In the genomic region with DNA sequence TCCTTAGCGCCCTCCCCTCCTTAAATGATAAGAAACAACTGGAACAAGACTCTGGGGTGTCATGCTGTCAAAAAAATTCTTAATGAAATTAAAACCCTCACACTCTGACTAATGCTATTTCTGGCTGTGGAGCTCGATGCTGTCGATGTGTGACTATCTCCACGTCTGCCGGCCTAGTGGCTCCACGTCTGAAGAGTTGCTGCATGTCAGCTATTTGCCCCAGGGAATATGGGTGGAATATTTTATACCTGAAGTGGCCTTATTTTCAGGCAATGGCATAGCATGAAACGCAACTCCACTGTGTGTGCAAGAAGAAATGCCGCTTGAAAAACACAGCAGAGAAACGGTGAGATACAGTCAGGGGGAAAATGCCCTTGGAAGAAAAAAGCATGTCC, we compare ENCODE assay signal across 27 cellular contexts.
"Had no signal": no experiment of that assay in that cellular context is flagged by ENCODE, and none has a peak within 500 bp of the region (broad histone marks: within the 10 kb centered on the region; RNA-seq: fewer than 3 reads in every experiment).

No MANE protein-coding gene starts in this region.

- DNase-seq: activated B cell treated with CpG ODN at 0.5 μM for 24 hours; activated CD4-positive, alpha-beta T cell treated with anti-CD3 and anti-CD28 coated beads for 48 hours; activated CD4-positive, alpha-beta T cell treated with anti-CD3 and anti-CD28 coated beads, Interleukin-2, amount 50 U/mL, for 1 hour; activated CD4-positive, alpha-beta T cell treated with anti-CD3 and anti-CD28 coated beads, Interleukin-2, amount 50 U/mL, for 48 hours; activated CD8-positive, alpha-beta memory T cell treated with anti-CD3 and anti-CD28 coated beads for 24 hours; activated CD8-positive, alpha-beta T cell treated with anti-CD3 and anti-CD28 coated beads for 36 hours; activated effector memory CD4-positive, alpha-beta T cell treated with Interleukin-2 at 50 U/mL for 16 hours; activated gamma-delta T cell treated with Interleukin-2 at 50 U/mL for 16 hours; activated naive CD4-positive, alpha-beta T cell treated with anti-CD3 and anti-CD28 coated beads, Interleukin-2, amount 50 U/mL, for 16 hours; activated naive CD4-positive, alpha-beta T cell treated with Interleukin-2 at 50 U/mL for 16 hours; activated T-cell treated with anti-CD3 and anti-CD28 coated beads, Interleukin-2, amount 50 U/mL, for 4 hours; amniotic stem cell; anterior cingulate cortex; brain microvascular endothelial cell; central memory CD4-positive, alpha-beta T cell; cerebellar nuclear complex; effector CD8-positive, alpha-beta T cell; foreskin fibroblast; heart left ventricle; T-helper 1 cell; T-helper 17 cell; T1000; WERI-Rb-1 had no signal

- H3K4me1 ChIP-seq: colonic mucosa had no signal

- ATAC-seq: activated CD4-positive, CD25-positive, alpha-beta regulatory T cell treated with anti-CD3 and anti-CD28 coated beads, Interleukin-2, amount 50 U/mL, for 24 hours; activated CD8-positive, alpha-beta T cell treated with anti-CD3 and anti-CD28 coated beads for 36 hours; activated T-cell treated with anti-CD3 and anti-CD28 coated beads, Interleukin-2, amount 50 U/mL, for 4 hours; activated T-helper 17 cell treated with anti-CD3 and anti-CD28 coated beads, Interleukin-2, amount 50 U/mL, for 72 hours; heart left ventricle; T-helper 17 cell had no signal

- H3K27me3 ChIP-seq: brain microvascular endothelial cell, colonic mucosa had no signal

- H3K27ac ChIP-seq: brain microvascular endothelial cell, colonic mucosa, epithelial cell of prostate, WERI-Rb-1 had no signal

- H3K4me3 ChIP-seq: colonic mucosa, heart left ventricle had no signal

- H3K36me3 ChIP-seq: brain microvascular endothelial cell, colonic mucosa, heart left ventricle, WERI-Rb-1 had no signal

- H3K9me3 ChIP-seq: colonic mucosa, heart left ventricle had no signal
